ENCODE assay signal across 19 cellular contexts in genomic region chr20:1648101-1648500, GRCh38. TPM values are rescaled to one million over a fixed set of nuclear protein-coding genes. Genes with fewer than 3 reads are reported as not detected.
"Had no signal": no experiment of that assay in that cellular context is flagged by ENCODE, and none has a peak within 500 bp of the region (broad histone marks: within the 10 kb centered on the region; RNA-seq: fewer than 3 reads in every experiment).

No MANE protein-coding gene starts in this region.

- H3K27me3 Mint-ChIP-seq: central memory CD8-positive, alpha-beta T cell; effector memory CD8-positive, alpha-beta T cell had no signal

- H3K4me3 ChIP-seq: hepatocyte, testis had no signal

- H3K79me2 ChIP-seq: hepatocyte had no signal

- H3K27ac Mint-ChIP-seq: brain; dendritic cell treated with granulocyte-macrophage colony-stimulating factor and Interleukin-4, amounts not matched to agents 40 ng/mL and 50 ng/mL, for 4 days; effector memory CD8-positive, alpha-beta T cell had no signal

- H3K4me2 ChIP-seq: hepatocyte had no signal

- H3K4me3 Mint-ChIP-seq: brain; central memory CD8-positive, alpha-beta T cell; dendritic cell treated with granulocyte-macrophage colony-stimulating factor and Interleukin-4, amounts not matched to agents 40 ng/mL and 50 ng/mL, for 4 days; effector memory CD8-positive, alpha-beta T cell had no signal

- ATAC-seq: effector memory CD8-positive, alpha-beta T cell; left ventricle myocardium superior; sciatic nerve had no signal

- DNase-seq: activated CD4-positive, alpha-beta T cell treated with anti-CD3 and anti-CD28 coated beads, Interleukin-2, amount 50 U/mL, for 4 hours; activated effector memory CD4-positive, alpha-beta T cell treated with anti-CD3 and anti-CD28 coated beads, Interleukin-2, amount 50 U/mL, for 16 hours; amniotic stem cell; effector memory CD8-positive, alpha-beta T cell; left ventricle myocardium superior; mesenchymal stem cell; stimulated activated naive CD4-positive, alpha-beta T cell treated with Interleukin-2 at 50 U/mL for 16 hours; testis had no signal

- H3K4me1 Mint-ChIP-seq: brain had no signal

- H3K9me3 Mint-ChIP-seq: brain; central memory CD8-positive, alpha-beta T cell; dendritic cell treated with granulocyte-macrophage colony-stimulating factor and Interleukin-4, amounts not matched to agents 40 ng/mL and 50 ng/mL, for 4 days; effector memory CD8-positive, alpha-beta T cell had no signal

- H3K9me3 ChIP-seq: testis had no signal

- H2AFZ ChIP-seq: hepatocyte had no signal

- H3K4me1 ChIP-seq: testis had no signal

- H3K27me3 ChIP-seq: hepatocyte, testis had no signal

- H3K27ac ChIP-seq: epithelial cell of prostate, hepatocyte, testis had no signal

- H3K36me3 Mint-ChIP-seq: brain had no signal

RNA-seq across cellular contexts. Expression of gene SIRPG, which starts 9.5 kb away (rescaled TPM):
- total RNA-seq: hepatocyte, kidney epithelial cell, osteocyte, pulmonary artery endothelial cell, sciatic nerve, SK-MEL-5 had no signal
- polyA plus RNA-seq: hepatocyte, neural cell had no signal
